In genomic region chr10:52965938-52966401, GRCh38 we compare ENCODE assay signal across 10 cellular contexts.
A peak's percentile ranks its signal among the peaks of the same experiment; 100 is the strongest.
DNase-seq lines count a peak whose midpoint lies in the region; ATAC-seq and TF ChIP-seq lines count a peak whose summit lies in the region.
"Had no signal": no experiment of that assay in that cellular context is flagged by ENCODE, and none has a peak within 500 bp of the region (broad histone marks: within the 10 kb centered on the region; RNA-seq: fewer than 3 reads in every experiment).

No MANE protein-coding gene starts in this region.

- in situ Hi-C loops in HAP-1 (cut with MboI; ENCODE audit: low sequenced_read_pairs), result no loop called here

- no peak overlapping the region for H3K27ac ChIP-seq in foreskin keratinocyte

- no peak for TF ChIP-seq CTCF in foreskin keratinocyte (conservative IDR thresholded peaks at IDR 0.05)

- H3K4me3 ChIP-seq in HAP-1, result no peak overlapping the region

- DNase-seq in foreskin keratinocyte (peak in 1 of 2 donors; percentile 34), HAP-1 (ENCODE audit: low spot score in 2 of 2) (no peak), NCI-H748 treated with DMSO at 0.1 percent for 48 hours (lab: John Stamatoyannopoulos, UW) (no peak), NCI-H2081 (lab: John Stamatoyannopoulos, UW) (no peak), mesenteric fat pad (ENCODE audit: low spot score) (no peak)
- DNase-seq: SK-N-SH; stimulated activated CD8-positive, alpha-beta memory T cell treated with anti-CD3 and anti-CD28 coated beads, Interleukin-4, amount 100 ng/mL, for 48 hours had no signal

- no peaks in the 10 kb centered on the region for H3K36me3 ChIP-seq in HAP-1 (replicated peaks)

- H3K27me3 ChIP-seq in foreskin keratinocyte (no peaks in the 10 kb centered on the region), HAP-1 (ENCODE audit: low read depth) (no peaks in the 10 kb centered on the region)

- no peaks in the 10 kb centered on the region for H3K9me3 ChIP-seq in HAP-1
- H3K9me3 ChIP-seq: SK-N-SH had no signal

- H3K4me1 ChIP-seq in foreskin keratinocyte, result peaks cover 6% of the 10 kb centered on the region
- peaks cover 17% of the 10 kb centered on the region for H3K4me1 ChIP-seq in HAP-1

- ATAC-seq in GM18502 (IDR thresholded peaks at IDR 0.05; ENCODE audit: poor library complexity, unreplicated experiment) (peak; percentile 98), GM21526 (IDR thresholded peaks at IDR 0.05; ENCODE audit: low FRiP score, unreplicated experiment) (peak; percentile 99), HG03342 (IDR thresholded peaks at IDR 0.05; ENCODE audit: unreplicated experiment) (peak; percentile 98), foreskin keratinocyte (peak; percentile 41)

Comparison
In these comparisons a context has a peak if more than half of its experiments do, and no peak if none do; other contexts are left out.
1. ATAC-seq: peak in every context shown above with its lines; median percentile 99 in GM21526; 98 in GM18502; 98 in HG03342; 41 in foreskin keratinocyte.